11 cellular contexts compared by ENCODE assay signal in the genomic region with DNA sequence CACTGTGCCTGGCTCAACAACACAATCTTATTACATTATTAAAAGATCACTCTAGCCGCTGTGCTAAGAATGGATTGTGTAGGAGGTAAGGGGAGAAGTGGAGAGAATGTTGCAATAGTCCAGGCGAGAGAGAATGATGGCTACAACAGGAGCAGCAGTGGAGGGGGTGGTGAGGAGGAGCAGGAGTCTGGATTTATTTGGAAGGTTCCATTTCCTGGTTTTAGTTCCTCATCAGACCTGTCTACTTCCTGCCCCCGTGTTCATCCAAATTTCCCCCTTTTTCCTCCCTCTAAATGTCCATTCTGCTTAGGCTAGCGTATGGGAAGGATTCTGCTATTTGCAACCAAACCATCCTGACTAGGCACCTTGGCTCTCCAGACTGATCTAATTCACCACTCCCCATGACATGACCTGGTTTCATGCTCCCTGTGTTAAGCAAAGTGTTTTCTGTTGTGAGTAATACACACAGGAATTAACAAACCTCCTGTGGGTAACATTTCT. TPM values are rescaled to one million over a fixed set of nuclear protein-coding genes. Genes with fewer than 3 reads are reported as not detected.
DNase-seq lines count a peak whose midpoint lies in the region; ATAC-seq and TF ChIP-seq lines count a peak whose summit lies in the region.
"Had no signal": no experiment of that assay in that cellular context is flagged by ENCODE, and none has a peak within 500 bp of the region (broad histone marks: within the 10 kb centered on the region; RNA-seq: fewer than 3 reads in every experiment).

No MANE protein-coding gene starts in this region.

- POLR2A ChIA-PET in naive thymus-derived CD4-positive, alpha-beta T cell (lab: Charles Lee) = no interaction called here

- H3K4me3 Mint-ChIP-seq in naive thymus-derived CD4-positive, alpha-beta T cell = no peak overlapping the region
- H3K4me3 Mint-ChIP-seq in progenitor cell of endocrine pancreas (ENCODE audit: low read depth) = no peak overlapping the region
- H3K4me3 Mint-ChIP-seq: stimulated activated naive B cell treated with anti-CD40 and anti-IgM and Interleukin-4, amounts not matched to agents 10 μg/mL and 1 μg/mL and 100 μg/mL, for 72 hours had no signal

- H3K27me3 Mint-ChIP-seq in naive thymus-derived CD4-positive, alpha-beta T cell = peaks cover 5 to 58% (median 13%) of the 10 kb centered on the region in 5 donors
- peaks cover 10% of the 10 kb centered on the region for H3K27me3 Mint-ChIP-seq in progenitor cell of endocrine pancreas

- H3K36me3 Mint-ChIP-seq in naive thymus-derived CD4-positive, alpha-beta T cell = no peaks in the 10 kb centered on the region
- no peaks in the 10 kb centered on the region for H3K36me3 Mint-ChIP-seq in progenitor cell of endocrine pancreas (ENCODE audit: insufficient read depth)
- H3K36me3 Mint-ChIP-seq: stimulated activated naive B cell treated with anti-CD40 and anti-IgM and Interleukin-4, amounts not matched to agents 10 μg/mL and 1 μg/mL and 100 μg/mL, for 72 hours had no signal

- TF ChIP-seq CTCF in DOHH2 (IDR thresholded peaks at IDR 0.05; ENCODE audit: low read depth, low read length, poor library complexity, severe bottlenecking) (no peak), cardiac fibroblast (IDR thresholded peaks at IDR 0.05; ENCODE audit: low read depth, low read length) (no peak), WERI-Rb-1 (IDR thresholded peaks at IDR 0.05; ENCODE audit: low read depth, low read length) (no peak), progenitor cell of endocrine pancreas (IDR thresholded peaks at IDR 0.05; ENCODE audit: unreplicated experiment) (no peak)

- peak overlapping the region; percentile 74 for H3K4me2 ChIP-seq in DOHH2 (ENCODE audit: low read length)

- H3K9me3 Mint-ChIP-seq in naive thymus-derived CD4-positive, alpha-beta T cell = no peaks in the 10 kb centered on the region
- H3K9me3 Mint-ChIP-seq in progenitor cell of endocrine pancreas (ENCODE audit: low read depth) = no peaks in the 10 kb centered on the region
- H3K9me3 Mint-ChIP-seq: stimulated activated naive B cell treated with anti-CD40 and anti-IgM and Interleukin-4, amounts not matched to agents 10 μg/mL and 1 μg/mL and 100 μg/mL, for 72 hours had no signal

- H3K9me2 ChIP-seq in DOHH2 (replicated peaks; ENCODE audit: control insufficient read depth, low read length) = no peaks in the 10 kb centered on the region

- peak overlapping the region; percentile 60 for H3K27ac ChIP-seq in DOHH2 (ENCODE audit: low read depth, low read length)
- H3K27ac ChIP-seq in naive thymus-derived CD4-positive, alpha-beta T cell (ENCODE audit: low read depth, low read length) = no peak overlapping the region
- H3K27ac ChIP-seq in WERI-Rb-1 = no peak overlapping the region

- peak; percentile 85 for DNase-seq in NCI-H226
- peak; percentile 78 to 95 for DNase-seq in cardiac fibroblast (ENCODE audit: low read depth in 2 of 2)
- no peak for DNase-seq in naive thymus-derived CD4-positive, alpha-beta T cell
- no peak for DNase-seq in WERI-Rb-1
- no peak for DNase-seq in iPS-NIHi11 (ENCODE audit: low spot score)
- no peak for DNase-seq in progenitor cell of endocrine pancreas (ENCODE audit: low spot score, unreplicated experiment)
- DNase-seq: stimulated activated naive B cell treated with anti-CD40 and anti-IgM and Interleukin-4, amounts not matched to agents 10 μg/mL and 1 μg/mL and 100 μg/mL, for 72 hours had no signal

- peaks cover 58% of the 10 kb centered on the region for H3K4me1 ChIP-seq in DOHH2 (ENCODE audit: control insufficient read depth, low read length)
- no peaks in the 10 kb centered on the region for H3K4me1 ChIP-seq in naive thymus-derived CD4-positive, alpha-beta T cell (ENCODE audit: control insufficient read depth in 2 of 2, insufficient read depth in 2 of 2, low read length in 2 of 2)

- ATAC-seq in naive thymus-derived CD4-positive, alpha-beta T cell = peak; percentile 31
- ATAC-seq in HG03521 (IDR thresholded peaks at IDR 0.05; ENCODE audit: unreplicated experiment) = no peak
- ATAC-seq: stimulated activated naive B cell treated with anti-CD40 and anti-IgM and Interleukin-4, amounts not matched to agents 10 μg/mL and 1 μg/mL and 100 μg/mL, for 72 hours had no signal

- H3K27me3 ChIP-seq in DOHH2 (ENCODE audit: control insufficient read depth, low read length) (no peaks in the 10 kb centered on the region), WERI-Rb-1 (ENCODE audit: insufficient read depth, low read depth, severe bottlenecking) (no peaks in the 10 kb centered on the region)
- H3K27me3 ChIP-seq in naive thymus-derived CD4-positive, alpha-beta T cell (ENCODE audit: control insufficient read depth in 2 of 2, insufficient read depth in 2 of 2, low read length in 2 of 2) = no peaks in the 10 kb centered on the region
- H3K27me3 ChIP-seq: dorsolateral prefrontal cortex had no signal

- H3K4me3 ChIP-seq in DOHH2 (ENCODE audit: low read length) (peak overlapping the region; percentile 59), cardiac fibroblast (replicated peaks in 1 of 2; ENCODE audit: low read depth in 2 of 2, low read length in 2 of 2) (no peak overlapping the region), WERI-Rb-1 (ENCODE audit: low read depth, low read length) (no peak overlapping the region)
- no peak overlapping the region for H3K4me3 ChIP-seq in naive thymus-derived CD4-positive, alpha-beta T cell (ENCODE audit: low read length)
- H3K4me3 ChIP-seq: skin epidermis had no signal

- no peak overlapping the region for H3K27ac Mint-ChIP-seq in naive thymus-derived CD4-positive, alpha-beta T cell
- no peak overlapping the region for H3K27ac Mint-ChIP-seq in progenitor cell of endocrine pancreas
- H3K27ac Mint-ChIP-seq: stimulated activated naive B cell treated with anti-CD40 and anti-IgM and Interleukin-4, amounts not matched to agents 10 μg/mL and 1 μg/mL and 100 μg/mL, for 72 hours had no signal

- H4K20me1 ChIP-seq in DOHH2 (ENCODE audit: control insufficient read depth, insufficient read depth, low read depth, low read length) = no peaks in the 10 kb centered on the region

- H3K36me3 ChIP-seq in DOHH2 (ENCODE audit: control insufficient read depth, low read length) (no peaks in the 10 kb centered on the region), WERI-Rb-1 (no peaks in the 10 kb centered on the region)
- no peaks in the 10 kb centered on the region for H3K36me3 ChIP-seq in naive thymus-derived CD4-positive, alpha-beta T cell (ENCODE audit: control insufficient read depth in 2 of 3, insufficient read depth in 3 of 3, low read length in 3 of 3)

- peaks cover 0 to 15% (median 0%) of the 10 kb centered on the region in 7 donors for H3K4me1 Mint-ChIP-seq in naive thymus-derived CD4-positive, alpha-beta T cell
- no peaks in the 10 kb centered on the region for H3K4me1 Mint-ChIP-seq in progenitor cell of endocrine pancreas (ENCODE audit: low read depth)

- no peaks in the 10 kb centered on the region for H3K9me3 ChIP-seq in DOHH2 (ENCODE audit: control insufficient read depth, insufficient read depth, low read length)
- H3K9me3 ChIP-seq in naive thymus-derived CD4-positive, alpha-beta T cell (ENCODE audit: control insufficient read depth in 2 of 3, low read length in 3 of 3) = no peaks in the 10 kb centered on the region
- H3K9me3 ChIP-seq in WERI-Rb-1 (ENCODE audit: severe bottlenecking) = no peaks in the 10 kb centered on the region

- H3F3A ChIP-seq in DOHH2 (ENCODE audit: control insufficient read depth, insufficient read depth) = peaks cover 20% of the 10 kb centered on the region

- CTCF ChIA-PET in naive thymus-derived CD4-positive, alpha-beta T cell (lab: Charles Lee) = interaction anchor here (0.6 kb wide), 1 partner anchor 271 kb away, joined by 4 read pairs; no protein-coding TSS in a partner anchor

- no peaks in the 10 kb centered on the region for H3K79me2 ChIP-seq in DOHH2 (ENCODE audit: control insufficient read depth, low read length)

- intact Hi-C loops in naive thymus-derived CD4-positive, alpha-beta T cell (cut with micrococcal nuclease) = no loop called here

RNA-seq across cellular contexts. Expression of gene EYA3, which starts 35.1 kb away (rescaled TPM):
- 10 to 100 TPM; 14.5 to 31.7 (median 19.2) TPM for total RNA-seq in naive thymus-derived CD4-positive, alpha-beta T cell
- 1 to 10 TPM; 4.9 to 6.3 TPM for polyA plus RNA-seq in naive thymus-derived CD4-positive, alpha-beta T cell
- total RNA-seq in progenitor cell of endocrine pancreas = 41.3 and 42.5 TPM in 2 replicates

RNA-seq across cellular contexts. Expression of gene PTAFR, which starts 53.0 kb away (rescaled TPM):
- total RNA-seq in naive thymus-derived CD4-positive, alpha-beta T cell = 10 to 100 TPM in 1 of 5 experiments, 1 to 10 TPM in 3, under 1 TPM in 1; 0.31 to 21.2 (median 1.2) TPM
- 1 to 10 TPM in 1 of 2 donors, under 1 TPM in 1; 0.51 to 2.0 TPM for polyA plus RNA-seq in naive thymus-derived CD4-positive, alpha-beta T cell
- 0.19 and 0.27 TPM in 2 replicates for total RNA-seq in progenitor cell of endocrine pancreas

Comparison
In these comparisons a context has a peak if more than half of its experiments do, and no peak if none do; other contexts are left out.
1. DNase-seq: peak in NCI-H226 (single experiment) and cardiac fibroblast (2 of 2); none in naive thymus-derived CD4-positive, alpha-beta T cell (0 of 9), WERI-Rb-1 (single experiment), iPS-NIHi11 (single experiment) and progenitor cell of endocrine pancreas (single experiment).